ENCODE assay signal across 15 cellular contexts in genomic region chr14:65231286-65231980, GRCh38.
DNase-seq lines count a peak whose midpoint lies in the region; ATAC-seq and TF ChIP-seq lines count a peak whose summit lies in the region.
"Had no signal": no experiment of that assay in that cellular context is flagged by ENCODE, and none has a peak within 500 bp of the region (broad histone marks: within the 10 kb centered on the region; RNA-seq: fewer than 3 reads in every experiment).

No MANE protein-coding gene starts in this region.

- 72 to 88% (median 80%) methylated on average over 6 of the region's 6 CpGs for WGBS in spleen, 5 donors

- intact Hi-C loops in spleen (cut with DNase I; ENCODE audit: low total_unique reads) (no loop called here), sciatic nerve (cut with DNase I) (no loop called here)

- peak overlapping the region in 5 of 8 donors; percentile 39 to 83 (median 69) for H3K27ac ChIP-seq in spleen

- H3K4me3 ChIP-seq in spleen = no peak overlapping the region

- DNase-seq in DMS79 treated with DMSO at 0.1 percent for 48 hours (lab: John Stamatoyannopoulos, UW) (peak; percentile 55), NCI-H82 treated with DMSO at 0.1 percent for 48 hours (lab: John Stamatoyannopoulos, UW; ENCODE audit: unreplicated experiment) (peak; percentile 65), kidney glomerular epithelial cell (lab: John Stamatoyannopoulos, UW) (peak; percentile 35), spleen (peak; percentile 4), GM19238 (ENCODE audit: insufficient read length, low spot score) (no peak), sciatic nerve (ENCODE audit: low spot score) (no peak)
- DNase-seq: CD4-positive, CD25-positive, alpha-beta regulatory T cell; effector memory CD4-positive, alpha-beta T cell; gastrocnemius medialis; left ventricle myocardium superior; NCI-H2029 treated with DMSO at 0.1 percent for 48 hours; stimulated activated CD4-positive, alpha-beta T cell treated with anti-CD3 and anti-CD28 coated beads, Interleukin-1b, Interleukin-23, amount 100 ng/mL, for 48 hours had no signal

- no peak for TF ChIP-seq POLR2A in spleen (IDR thresholded peaks at IDR 0.05)

- H3K9me3 ChIP-seq in spleen = no peaks in the 10 kb centered on the region
- H3K9me3 ChIP-seq: gastrocnemius medialis had no signal

- H3K27me3 ChIP-seq in spleen (replicated peaks in 1 of 7) = no peaks in the 10 kb centered on the region
- H3K27me3 ChIP-seq: gastrocnemius medialis had no signal

- H3K36me3 ChIP-seq in spleen = no peaks in the 10 kb centered on the region
- H3K36me3 ChIP-seq: gastrocnemius medialis had no signal

- no peak for ATAC-seq in GM19035 (IDR thresholded peaks at IDR 0.05; ENCODE audit: unreplicated experiment)
- ATAC-seq in sciatic nerve = no peak
- ATAC-seq in GM21423 (IDR thresholded peaks at IDR 0.05; ENCODE audit: unreplicated experiment) = no peak
- ATAC-seq: gastrocnemius medialis; stimulated activated effector memory CD8-positive, alpha-beta T cell treated with anti-CD3 and anti-CD28 coated beads, Interleukin-12 subunit alpha, Interleukin-12 subunit beta, amount 100 ng/mL, for 72 hours had no signal

- no peak for TF ChIP-seq CTCF in spleen (IDR thresholded peaks at IDR 0.05 in 8 of 11, conservative IDR thresholded peaks at IDR 0.05 in 3 of 11)

- H3K4me1 ChIP-seq in spleen = peaks cover 15 to 57% (median 34%) of the 10 kb centered on the region in 6 donors

Comparison
In these comparisons a context has a peak if more than half of its experiments do, and no peak if none do; other contexts are left out.
1. DNase-seq: peak in DMS79 treated with DMSO at 0.1 percent for 48 hours (single experiment), NCI-H82 treated with DMSO at 0.1 percent for 48 hours (single experiment), kidney glomerular epithelial cell (single experiment) and spleen (single experiment); none in GM19238 (single experiment) and sciatic nerve (single experiment).